ENCODE assay signal across 1 cellular context in genomic region chr7:50792342-50793114, GRCh38.
TF ChIP-seq lines count a peak whose summit lies in the region.

No MANE protein-coding gene starts in this region.

TF ChIP-seq in HepG2, 621 proteins besides CTCF, POLR2A, EP300 and RAD21 (continued from another document):
- TF ChIP-seq ZBTB14 (CRISPR knock-in tag; IDR thresholded peaks at IDR 0.05) (peak; percentile 27), ATF4 (CRISPR knock-in tag; IDR thresholded peaks at IDR 0.05) (peak in 1 of 2 experiments; percentile 83; a peak in 2 of 4 replicates), RBFOX2 (IDR thresholded peaks at IDR 0.05; ENCODE audit: low read depth, low read length) (0 out of 2 replicates have a peak, but pooled peaks have one; percentile 26), GATA4 (IDR thresholded peaks at IDR 0.05; ENCODE audit: borderline replicate concordance, low read depth) (no peak), POLR2G (IDR thresholded peaks at IDR 0.05; ENCODE audit: low read depth, low read length) (peak; percentile 28; the same call in 1 of the 2 replicates)
